ENCODE assay signal across 8 cellular contexts in genomic region chr1:24642481-24643361, GRCh38. TPM values are rescaled to one million over a fixed set of nuclear protein-coding genes. Genes with fewer than 3 reads are reported as not detected.
DNase-seq lines count a peak whose midpoint lies in the region; ATAC-seq and TF ChIP-seq lines count a peak whose summit lies in the region.

Gene SRRM1, plus strand, starts transcription at chr1:24643302. Its CDS starts 25 bp downstream, at chr1:24643327.

- CTCF ChIA-PET in activated naive CD4-positive, alpha-beta T cell treated with anti-CD3 and anti-CD28 coated beads, Interleukin-2, amount 10 ng/mL, durations not matched to agents 7 days and 5 days (lab: Charles Lee), result interaction anchor here (1.4 to 1.9 kb wide), 3 partner anchors 46 to 226 kb away, joined by 3 to 5 read pairs (median 3); no protein-coding TSS in a partner anchor

- TF ChIP-seq EP300 in gastroesophageal sphincter (IDR thresholded peaks at IDR 0.05), result no peak

- peak; percentile 88 for TF ChIP-seq POLR2A in NB4 (IDR thresholded peaks at IDR 0.05; ENCODE audit: extremely low read depth, insufficient read length)
- TF ChIP-seq POLR2A in gastroesophageal sphincter (IDR thresholded peaks at IDR 0.05), result peak; percentile 98

- peak within 1 kb of the TSS; percentile 95 for H3K27ac ChIP-seq in SK-N-MC
- peak within 1 kb of the TSS; percentile 91 to 100 (median 98) for H3K27ac ChIP-seq in gastroesophageal sphincter
- H3K27ac ChIP-seq in neutrophil, result peak within 1 kb of the TSS; percentile 88
- H3K27ac ChIP-seq in substantia nigra (ENCODE audit: low read depth, low read length, poor library complexity, severe bottlenecking), result peak within 1 kb of the TSS; percentile 98

- peaks cover 49% of the 10 kb centered on the region for H3K4me1 Mint-ChIP-seq in activated naive CD4-positive, alpha-beta T cell treated with anti-CD3 and anti-CD28 coated beads, Interleukin-2, amount 10 ng/mL, durations not matched to agents 7 days and 5 days

- H3K4me1 ChIP-seq in gastroesophageal sphincter (peaks cover 0 to 42% (median 16%) of the 10 kb centered on the region in 3 donors), neutrophil (ENCODE audit: control insufficient read depth in 1 of 2, insufficient read depth in 1 of 2, low read depth in 1 of 2, low read length in 1 of 2) (peaks cover 21 to 29% of the 10 kb centered on the region in 2 experiments)

- H3K27me3 ChIP-seq in gastroesophageal sphincter (no peaks in the 10 kb centered on the region), neutrophil (no peaks in the 10 kb centered on the region)

- H3K36me3 ChIP-seq in SK-N-MC (ENCODE audit: insufficient read depth, low read length), result peaks cover 29% of the 10 kb centered on the region
- H3K36me3 ChIP-seq in gastroesophageal sphincter, result peaks cover 0 to 21% of the 10 kb centered on the region in 2 donors
- H3K36me3 ChIP-seq in neutrophil, result peaks cover 23% of the 10 kb centered on the region

- TF ChIP-seq CTCF in HFF-Myc (IDR thresholded peaks at IDR 0.05; ENCODE audit: low read depth, low read length, missing control alignments), result no peak
- no peak for TF ChIP-seq CTCF in NB4 (IDR thresholded peaks at IDR 0.05; ENCODE audit: low read depth, low read length)
- TF ChIP-seq CTCF in gastroesophageal sphincter (IDR thresholded peaks at IDR 0.05), result peak in 1 of 4 experiments; percentile 25
- no peak for TF ChIP-seq CTCF in neutrophil (IDR thresholded peaks at IDR 0.05)

- peak; percentile 97 for ATAC-seq in gastroesophageal sphincter

- peaks cover 7% of the 10 kb centered on the region for H3K27me3 Mint-ChIP-seq in activated naive CD4-positive, alpha-beta T cell treated with anti-CD3 and anti-CD28 coated beads, Interleukin-2, amount 10 ng/mL, durations not matched to agents 7 days and 5 days

- H3K9me3 ChIP-seq in SK-N-MC (ENCODE audit: low read depth, low read length) (no peaks in the 10 kb centered on the region), gastroesophageal sphincter (no peaks in the 10 kb centered on the region), neutrophil (no peaks in the 10 kb centered on the region)

- H3K4me3 ChIP-seq in HFF-Myc (replicated peaks; ENCODE audit: low read depth, low read length) (peak within 1 kb of the TSS; percentile 91), NB4 (ENCODE audit: low read depth, low read length) (peak within 1 kb of the TSS; percentile 96), SK-N-MC (peak within 1 kb of the TSS; percentile 96), gastroesophageal sphincter (peak within 1 kb of the TSS; percentile 79 to 94), neutrophil (ENCODE audit: low read depth in 1 of 2, low read length in 1 of 2) (peak within 1 kb of the TSS; percentile 94 to 96)

- H3K4me3 Mint-ChIP-seq in activated naive CD4-positive, alpha-beta T cell treated with anti-CD3 and anti-CD28 coated beads, Interleukin-2, amount 10 ng/mL, durations not matched to agents 7 days and 5 days, result peak within 1 kb of the TSS; percentile 83

- 2% methylated on average over 12 of the region's 95 CpGs; no CpG with 5 or more reads in 1 of the 2 donors for WGBS in gastroesophageal sphincter (ENCODE audit: low coverage in 1 of 2), 2 donors

- peak within 1 kb of the TSS; percentile 98 for H3K27ac Mint-ChIP-seq in activated naive CD4-positive, alpha-beta T cell treated with anti-CD3 and anti-CD28 coated beads, Interleukin-2, amount 10 ng/mL, durations not matched to agents 7 days and 5 days

- DNase-seq in GM04504 (ENCODE audit: low read depth) (peak; percentile 100), HFF-Myc (ENCODE audit: extremely low read depth, low read depth) (peak; percentile 99), NB4 (ENCODE audit: low read depth) (peak; percentile 100), SK-N-MC (ENCODE audit: low read depth, low spot score) (peak; percentile 97), substantia nigra (lab: John Stamatoyannopoulos, UW) (peak; percentile 93 to 100 (median 99))
- DNase-seq in activated naive CD4-positive, alpha-beta T cell treated with anti-CD3 and anti-CD28 coated beads, Interleukin-2, amount 10 ng/mL, durations not matched to agents 7 days and 5 days, result peak; percentile 99

- H3K9me3 Mint-ChIP-seq in activated naive CD4-positive, alpha-beta T cell treated with anti-CD3 and anti-CD28 coated beads, Interleukin-2, amount 10 ng/mL, durations not matched to agents 7 days and 5 days, result no peaks in the 10 kb centered on the region

- peak within 1 kb of the TSS; percentile 98 for H3K9ac ChIP-seq in SK-N-MC (ENCODE audit: insufficient read length)

- H3K36me3 Mint-ChIP-seq in activated naive CD4-positive, alpha-beta T cell treated with anti-CD3 and anti-CD28 coated beads, Interleukin-2, amount 10 ng/mL, durations not matched to agents 7 days and 5 days, result peaks cover 31% of the 10 kb centered on the region

RNA-seq across cellular contexts. Expression of gene SRRM1, which starts in this region (rescaled TPM):
- total RNA-seq in gastroesophageal sphincter, result 100 to 1,000 TPM in 1 of 4 donors, 10 to 100 TPM in 3; 47.0 to 114 (median 64.5) TPM

Comparison
In these comparisons a context has a peak if more than half of its experiments do, and no peak if none do; other contexts are left out.
1. Peak in every context shown above with its lines: DNase-seq, ATAC-seq, H3K4me3 ChIP-seq and H3K27ac ChIP-seq.